In the genomic region with DNA sequence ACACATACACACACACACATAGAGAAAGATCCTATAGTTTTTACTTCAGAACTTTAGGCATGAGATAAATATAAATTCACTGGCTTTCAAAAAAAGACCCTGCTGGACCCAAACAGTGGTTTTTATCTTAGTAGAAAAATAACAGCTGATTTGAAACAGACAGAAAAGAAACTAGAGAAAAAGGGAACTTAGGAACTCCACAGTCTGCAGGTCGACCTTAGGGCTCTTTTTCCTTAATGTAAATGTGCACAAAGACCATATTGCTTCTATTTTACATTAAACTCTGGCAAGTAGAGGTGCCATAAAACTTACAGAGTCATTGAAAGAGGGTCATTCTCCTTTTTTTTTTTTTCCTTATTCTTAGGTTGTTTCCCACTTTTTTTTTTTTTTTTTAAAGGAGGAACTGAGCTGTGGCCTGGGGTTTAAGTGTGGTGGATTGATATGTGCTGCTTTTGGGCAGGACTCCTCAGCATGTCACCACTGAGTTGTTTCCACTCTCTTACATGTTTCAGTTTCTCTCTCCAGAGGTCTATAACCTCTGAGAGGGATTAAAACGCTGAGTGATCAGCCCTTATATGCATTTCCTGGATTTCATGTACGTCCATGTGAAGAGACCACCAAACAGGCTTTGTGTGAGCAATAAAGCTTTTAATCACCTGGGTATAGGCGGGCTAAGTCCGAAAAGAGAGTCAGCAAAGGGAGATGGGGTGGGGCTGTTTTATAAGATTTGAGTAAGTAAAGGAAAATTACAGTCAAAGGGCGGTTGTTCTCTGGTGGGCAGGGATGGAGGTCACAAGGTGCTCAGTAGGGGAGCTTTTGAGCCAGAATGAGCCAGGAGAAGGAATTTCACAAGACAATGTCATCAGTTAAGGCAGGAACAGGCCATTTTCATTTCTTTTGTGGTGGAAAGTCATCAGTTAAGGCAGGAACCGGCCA, we compare ENCODE assay signal across 17 cellular contexts.
DNase-seq lines count a peak whose midpoint lies in the region; ATAC-seq, FAIRE-seq and TF ChIP-seq lines count a peak whose summit lies in the region.
"Had no signal": no experiment of that assay in that cellular context is flagged by ENCODE, and none has a peak within 500 bp of the region (broad histone marks: within the 10 kb centered on the region; RNA-seq: fewer than 3 reads in every experiment).

No MANE protein-coding gene starts in this region.

- intact Hi-C loops in GM12878 (cut with micrococcal nuclease; ENCODE audit: unreplicated experiment): no loop called here
- intact Hi-C loops in left ventricle myocardium inferior (cut with micrococcal nuclease): no loop called here

- FAIRE-seq in GM12878 (lab: Jason Lieb, UNC): no peak
- FAIRE-seq: TTC549 had no signal

- H3K9ac ChIP-seq in MM.1S (ENCODE audit: low read length) (no peak overlapping the region), GM12878 (ENCODE audit: control insufficient read depth, insufficient read depth, low read length) (no peak overlapping the region)
- H3K9ac ChIP-seq: parathyroid adenoma had no signal

- ATAC-seq in GM21786 (IDR thresholded peaks at IDR 0.05; ENCODE audit: unreplicated experiment) (peak; percentile 80), GM12878 (peak; percentile 69), HG02678 (IDR thresholded peaks at IDR 0.05; ENCODE audit: unreplicated experiment) (no peak)

- in situ Hi-C loops in GM12878 (cut with MboI): no loop called here

- H3K79me2 ChIP-seq in MM.1S (ENCODE audit: low read length) (no peaks in the 10 kb centered on the region), GM12878 (ENCODE audit: control insufficient read depth, insufficient read depth, low read length) (no peaks in the 10 kb centered on the region)
- H3K79me2 ChIP-seq: parathyroid adenoma had no signal

- no TSS peak for BruUV-seq in GM12878 (replicated peaks; lab: Mats Ljungman, UMichigan)

- H3K9me2 ChIP-seq in MM.1S (replicated peaks; ENCODE audit: insufficient read depth, low read length): no peaks in the 10 kb centered on the region

- RAD21 ChIA-PET in GM12878 (lab: Charles Lee; ENCODE audit: unreplicated experiment): no interaction called here

- CTCF ChIA-PET in GM12878 (lab: Yijun Ruan, JAX): no interaction called here

- H3K27me3 ChIP-seq in MM.1S (replicated peaks; ENCODE audit: insufficient read depth, low read length) (no peaks in the 10 kb centered on the region), GM12878 (replicated peaks in 1 of 2; ENCODE audit: control insufficient read depth in 2 of 2, insufficient read depth in 2 of 2, low read length in 1 of 2) (no peaks in the 10 kb centered on the region), left ventricle myocardium inferior (ENCODE audit: low read depth) (no peaks in the 10 kb centered on the region), WERI-Rb-1 (ENCODE audit: insufficient read depth, low read depth, severe bottlenecking) (no peaks in the 10 kb centered on the region)
- H3K27me3 ChIP-seq: brain microvascular endothelial cell, SJSA1 had no signal

- H3K36me3 ChIP-seq in MM.1S (replicated peaks; ENCODE audit: insufficient read depth, low read length) (no peaks in the 10 kb centered on the region), GM12878 (ENCODE audit: control insufficient read depth in 2 of 2, insufficient read depth in 2 of 2, low read length in 1 of 2) (no peaks in the 10 kb centered on the region), left ventricle myocardium inferior (no peaks in the 10 kb centered on the region), WERI-Rb-1 (no peaks in the 10 kb centered on the region)
- H3K36me3 ChIP-seq: brain microvascular endothelial cell, SJSA1 had no signal

- no peak for TF ChIP-seq RAD21 in GM12878 (IDR thresholded peaks at IDR 0.05; ENCODE audit: insufficient read depth, low read depth, low read length)

- H4K20me1 ChIP-seq in MM.1S (ENCODE audit: insufficient read depth, low read length) (no peaks in the 10 kb centered on the region), GM12878 (ENCODE audit: control insufficient read depth, insufficient read depth) (no peaks in the 10 kb centered on the region)

- SMC1A ChIA-PET in GM12878 (lab: Charles Lee; ENCODE audit: uncharacterized antibody, unreplicated experiment): interaction anchor here (0.6 to 1.5 kb wide), 2 partner anchors 10 to 904 kb away, joined by 3 to 5 read pairs; no protein-coding TSS in a partner anchor

- DNase-seq in Ammon's horn (ENCODE audit: low spot score) (peak; percentile 25), MM.1S (peak; percentile 56), GM12878 (ENCODE audit: low read depth, low spot score) (no peak), left ventricle myocardium inferior (no peak), WERI-Rb-1 (no peak), HT-29 (ENCODE audit: low spot score) (no peak)
- DNase-seq: activated naive CD4-positive, alpha-beta T cell; brain microvascular endothelial cell; effector memory CD4-positive, alpha-beta T cell; NCI-H1436; NCI-H69; trophoblast cell had no signal

- H3K4me1 ChIP-seq in MM.1S (ENCODE audit: low read length) (0 out of 2 replicates have a peak, but pooled peaks cover 3% of the 10 kb centered on the region), GM12878 (ENCODE audit: control insufficient read depth, insufficient read depth, low read length) (no peaks in the 10 kb centered on the region), left ventricle myocardium inferior (no peaks in the 10 kb centered on the region)
- H3K4me1 ChIP-seq: parathyroid adenoma, SJSA1 had no signal

- H3K4me2 ChIP-seq in MM.1S (ENCODE audit: low read depth, low read length) (peak overlapping the region; percentile 45; the same call in 1 of the 2 replicates), GM12878 (ENCODE audit: control insufficient read depth, insufficient read depth) (0 out of 2 replicates have a peak overlapping the region, but pooled peaks have one; percentile 9)

- no peak for TF ChIP-seq EP300 in GM12878 (IDR thresholded peaks at IDR 0.05; ENCODE audit: borderline replicate concordance in 1 of 2, control insufficient read depth in 1 of 2, low read depth in 2 of 2, low read length in 2 of 2)

- no peak for TF ChIP-seq POLR2A in GM12878 (IDR thresholded peaks at IDR 0.05; ENCODE audit: low read depth, low read length)

- H3K9me3 ChIP-seq in MM.1S (replicated peaks; ENCODE audit: insufficient read depth, low read length): no peaks in the 10 kb centered on the region
- H3K9me3 ChIP-seq in GM12878 (replicated peaks; ENCODE audit: control insufficient read depth, insufficient read depth, low read length): no peaks in the 10 kb centered on the region
- peaks cover 3% of the 10 kb centered on the region for H3K9me3 ChIP-seq in left ventricle myocardium inferior (replicated peaks)
- H3K9me3 ChIP-seq in WERI-Rb-1 (ENCODE audit: severe bottlenecking): no peaks in the 10 kb centered on the region
- H3K9me3 ChIP-seq: SJSA1 had no signal

- peak overlapping the region; percentile 14; the same call in 1 of the 2 replicates for H3K27ac ChIP-seq in MM.1S (ENCODE audit: low read length)
- no peak overlapping the region for H3K27ac ChIP-seq in GM12878 (ENCODE audit: control insufficient read depth, insufficient read depth)
- H3K27ac ChIP-seq in left ventricle myocardium inferior (replicated peaks): no peak overlapping the region
- no peak overlapping the region for H3K27ac ChIP-seq in WERI-Rb-1
- H3K27ac ChIP-seq: brain microvascular endothelial cell, parathyroid adenoma, SJSA1 had no signal

- POLR2A ChIA-PET in GM12878 (lab: Charles Lee): no interaction called here

- 6% methylated on average over 7 of the region's 7 CpGs for WGBS in GM12878 (ENCODE audit: insufficient coverage, insufficient replicate concordance, low lambda C conversion rate, missing lambda C conversion rate)

- no peak overlapping the region for H3K4me3 ChIP-seq in MM.1S (ENCODE audit: low read length)
- no peak overlapping the region for H3K4me3 ChIP-seq in GM12878
- H3K4me3 ChIP-seq in left ventricle myocardium inferior: no peak overlapping the region
- H3K4me3 ChIP-seq in WERI-Rb-1 (ENCODE audit: low read depth, low read length): no peak overlapping the region
- H3K4me3 ChIP-seq: SJSA1 had no signal

- H3F3A ChIP-seq in MM.1S (ENCODE audit: insufficient read depth, low read length): no peaks in the 10 kb centered on the region

- TF ChIP-seq CTCF in MM.1S (IDR thresholded peaks at IDR 0.05; ENCODE audit: low read length): no peak
- no peak for TF ChIP-seq CTCF in GM12878 (IDR thresholded peaks at IDR 0.05 in 2 of 3, conservative IDR thresholded peaks at IDR 0.05 in 1 of 3; ENCODE audit: control insufficient read depth in 2 of 3, extremely low read depth in 1 of 3, insufficient read depth in 1 of 3, low read depth in 3 of 3, low read length in 3 of 3)
- no peak for TF ChIP-seq CTCF in left ventricle myocardium inferior (IDR thresholded peaks at IDR 0.05; ENCODE audit: borderline replicate concordance)
- no peak for TF ChIP-seq CTCF in WERI-Rb-1 (IDR thresholded peaks at IDR 0.05; ENCODE audit: low read depth, low read length)

- H2AFZ ChIP-seq in MM.1S (ENCODE audit: low read length) (no peak overlapping the region), GM12878 (ENCODE audit: control insufficient read depth, low read depth, low read length) (peak overlapping the region; percentile 34)
- H2AFZ ChIP-seq: parathyroid adenoma had no signal

TF ChIP-seq in GM12878, 131 proteins besides CTCF, POLR2A, EP300 and RAD21 (continues in another document):
- no peak for TF ChIP-seq NR2C1 (IDR thresholded peaks at IDR 0.05)
- TF ChIP-seq JUNB (IDR thresholded peaks at IDR 0.05): no peak
- no peak for TF ChIP-seq PAX5 (IDR thresholded peaks at IDR 0.05; ENCODE audit: borderline replicate concordance, low read depth, low read length)
- no peak for TF ChIP-seq SP1 (IDR thresholded peaks at IDR 0.05; ENCODE audit: low read depth, low read length)
- no peak for TF ChIP-seq POLR2AphosphoS5 (IDR thresholded peaks at IDR 0.05; ENCODE audit: low read length)
- TF ChIP-seq, protein P1, sequence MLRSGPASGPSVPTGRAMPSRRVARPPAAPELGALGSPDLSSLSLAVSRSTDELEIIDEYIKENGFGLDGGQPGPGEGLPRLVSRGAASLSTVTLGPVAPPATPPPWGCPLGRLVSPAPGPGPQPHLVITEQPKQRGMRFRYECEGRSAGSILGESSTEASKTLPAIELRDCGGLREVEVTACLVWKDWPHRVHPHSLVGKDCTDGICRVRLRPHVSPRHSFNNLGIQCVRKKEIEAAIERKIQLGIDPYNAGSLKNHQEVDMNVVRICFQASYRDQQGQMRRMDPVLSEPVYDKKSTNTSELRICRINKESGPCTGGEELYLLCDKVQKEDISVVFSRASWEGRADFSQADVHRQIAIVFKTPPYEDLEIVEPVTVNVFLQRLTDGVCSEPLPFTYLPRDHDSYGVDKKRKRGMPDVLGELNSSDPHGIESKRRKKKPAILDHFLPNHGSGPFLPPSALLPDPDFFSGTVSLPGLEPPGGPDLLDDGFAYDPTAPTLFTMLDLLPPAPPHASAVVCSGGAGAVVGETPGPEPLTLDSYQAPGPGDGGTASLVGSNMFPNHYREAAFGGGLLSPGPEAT (IDR thresholded peaks at IDR 0.05; ENCODE audit: low read depth): peak; percentile 26; the same call in 1 of the 2 replicates
- no peak for TF ChIP-seq EZH2 (IDR thresholded peaks at IDR 0.05; ENCODE audit: borderline replicate concordance, control insufficient read depth, low read depth, low read length)
- 0 out of 4 replicates have a peak, but pooled peaks of 1 of the 2 experiments have one; percentile 12 for TF ChIP-seq SRF (IDR thresholded peaks at IDR 0.05; ENCODE audit: low read depth in 2 of 2, low read length in 2 of 2)
- no peak for TF ChIP-seq KLF5 (IDR thresholded peaks at IDR 0.05; ENCODE audit: partially characterized antibody)

Comparison
In these comparisons a context has a peak if more than half of its experiments do, and no peak if none do; other contexts are left out.
1. DNase-seq: peak in Ammon's horn (single experiment) and MM.1S (single experiment); none in GM12878 (single experiment), left ventricle myocardium inferior (single experiment), WERI-Rb-1 (single experiment) and HT-29 (single experiment).